ENCODE assay signal across 8 cellular contexts in genomic region chr2:28594369-28595108, GRCh38.
DNase-seq lines count a peak whose midpoint lies in the region; ATAC-seq and TF ChIP-seq lines count a peak whose summit lies in the region.

No MANE protein-coding gene starts in this region.

- H3K36me3 ChIP-seq in right lobe of liver = no peaks in the 10 kb centered on the region

- WGBS in right lobe of liver (ENCODE audit: insufficient coverage, low coverage, low lambda C conversion rate, missing lambda C conversion rate) = 17% methylated on average over 17 of the region's 17 CpGs

- ATAC-seq in right lobe of liver (peak; percentile 88 to 97 (median 94)), HG02970 (IDR thresholded peaks at IDR 0.05; ENCODE audit: low FRiP score, unreplicated experiment) (no peak)

- TF ChIP-seq CTCF in GM12874 (IDR thresholded peaks at IDR 0.05; ENCODE audit: insufficient read depth, low read depth, low read length) (peak; percentile 69), right lobe of liver (IDR thresholded peaks at IDR 0.05) (peak; percentile 81 to 91 (median 88))

- DNase-seq in HK-2 (ENCODE audit: unreplicated experiment) (peak; percentile 92), NCI-H774 (lab: John Stamatoyannopoulos, UW) (peak; percentile 73), dermis microvascular lymphatic vessel endothelial cell (ENCODE audit: low read depth in 2 of 2) (peak; percentile 53 to 91), right lobe of liver (peak; percentile 84 to 86 (median 84))
- DNase-seq in activated CD4-positive, alpha-beta T cell treated with anti-CD3 and anti-CD28 coated beads, Interleukin-2, amount 50 U/mL, for 24 hours (ENCODE audit: low read depth in 1 of 2, low spot score in 1 of 2) = peak; percentile 73 to 86
- peak; percentile 89 for DNase-seq in stimulated activated CD4-positive, alpha-beta T cell treated with anti-CD3 and anti-CD28 coated beads, Interleukin-4, amount 100 ng/mL, for 1 hour

- peaks cover 0 to 4% (median 0%) of the 10 kb centered on the region in 4 donors for H3K4me1 ChIP-seq in right lobe of liver

- H3K9me3 ChIP-seq in right lobe of liver = no peaks in the 10 kb centered on the region

- TF ChIP-seq POLR2A in right lobe of liver (IDR thresholded peaks at IDR 0.05) = no peak

- peak overlapping the region in 2 of 3 donors; percentile 12 to 13 for H3K27ac ChIP-seq in right lobe of liver

- intact Hi-C loops in right lobe of liver (cut with DNase I) = no loop called here

- H3K27me3 ChIP-seq in right lobe of liver = no peaks in the 10 kb centered on the region

- peak overlapping the region in 1 of 3 donors; percentile 30 for H3K4me3 ChIP-seq in right lobe of liver
